In the genomic region with DNA sequence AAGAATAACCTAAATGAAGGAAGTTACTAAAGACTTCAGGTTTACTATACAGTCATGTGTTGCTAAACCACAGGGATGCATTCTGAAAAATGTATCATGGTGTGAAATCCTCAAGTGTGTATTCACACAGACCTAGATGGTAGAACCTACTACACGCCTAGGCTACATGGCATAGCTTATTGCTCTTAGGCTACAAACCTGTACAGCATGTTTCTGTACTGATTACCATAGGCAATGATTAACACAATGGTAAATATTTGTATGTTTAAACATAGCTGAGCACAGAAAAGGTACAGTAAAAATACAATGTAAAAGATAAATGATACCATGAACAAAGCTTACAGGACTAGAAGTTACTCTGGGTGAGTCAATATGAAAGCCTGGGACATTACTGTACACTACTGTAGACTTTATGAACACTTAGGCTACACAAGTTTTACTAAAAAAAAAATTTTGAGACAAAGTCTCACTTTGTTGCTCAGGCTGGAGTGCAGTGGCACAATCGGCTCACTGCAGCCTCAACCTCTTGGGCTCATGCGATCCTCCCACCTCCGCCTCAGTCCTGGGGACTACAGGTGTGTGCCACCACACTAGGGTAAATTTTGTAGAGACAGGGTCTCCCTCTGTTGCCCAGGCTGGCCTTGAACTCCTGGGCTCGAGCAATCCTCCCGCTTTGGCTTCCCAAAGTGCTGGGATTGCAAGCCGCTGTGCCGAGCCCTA, we compare ENCODE assay signal across 26 cellular contexts. TPM values are rescaled to one million over a fixed set of nuclear protein-coding genes. Genes with fewer than 3 reads are reported as not detected.
DNase-seq lines count a peak whose midpoint lies in the region; ATAC-seq, FAIRE-seq and TF ChIP-seq lines count a peak whose summit lies in the region.
"Had no signal": no experiment of that assay in that cellular context is flagged by ENCODE, and none has a peak within 500 bp of the region (broad histone marks: within the 10 kb centered on the region; RNA-seq: fewer than 3 reads in every experiment).

No MANE protein-coding gene starts in this region.

- no peaks in the 10 kb centered on the region for H3K9me3 Mint-ChIP-seq in activated T-cell treated with anti-CD3 and anti-CD28 coated beads, Interleukin-2, amount 50 U/mL, for 72 hours
- no peaks in the 10 kb centered on the region for H3K9me3 Mint-ChIP-seq in stimulated activated effector memory CD8-positive, alpha-beta T cell treated with anti-CD3 and anti-CD28 coated beads, Interleukin-12 subunit alpha, Interleukin-12 subunit beta, amount 100 ng/mL, for 72 hours
- H3K9me3 Mint-ChIP-seq: CD4-positive, alpha-beta T cell; naive B cell had no signal

- TF ChIP-seq EP300 in HepG2 (IDR thresholded peaks at IDR 0.05; ENCODE audit: low read depth in 2 of 2, low read length in 2 of 2) (peak in 1 of 2 experiments; percentile 13; a peak in 1 of 4 replicates), HepG2 (CRISPR knock-in tag; IDR thresholded peaks at IDR 0.05; ENCODE audit: borderline replicate concordance) (no peak)

- POLR2A ChIA-PET in HepG2 (lab: Yijun Ruan, JAX): interaction anchor here (0.7 to 2.2 kb wide), 12 partner anchors 10 to 101 kb away, joined by 3 to 20 read pairs (median 4); a partner anchor contains a TSS

- H3K9me3 ChIP-seq in HepG2 (ENCODE audit: low read length): no peaks in the 10 kb centered on the region
- H3K9me3 ChIP-seq: ascending aorta, esophagus muscularis mucosa, gastrocnemius medialis, ovary, sigmoid colon, testis had no signal

- in situ Hi-C loops in HepG2 (cut with HindIII; ENCODE audit: extremely low pct_ligation_motif_present, low pct_unique_long_range_greater_than_20kb): no loop called here

- H3K79me2 ChIP-seq in HepG2 (ENCODE audit: insufficient read depth, low read length): no peaks in the 10 kb centered on the region

- H3K27me3 Mint-ChIP-seq in activated T-cell treated with anti-CD3 and anti-CD28 coated beads, Interleukin-2, amount 50 U/mL, for 72 hours (ENCODE audit: low read depth): no peaks in the 10 kb centered on the region
- H3K27me3 Mint-ChIP-seq: CD4-positive, alpha-beta T cell; naive B cell had no signal

- intact Hi-C loops in HepG2 (cut with micrococcal nuclease; ENCODE audit: unreplicated experiment) (loop anchor here (2.0 kb wide), 1 partner anchor 38 kb away; no protein-coding TSS in a partner anchor), dorsolateral prefrontal cortex (cut with DNase I) (no loop called here)

- no peak for DNase-seq in activated T-cell treated with anti-CD3 and anti-CD28 coated beads, Interleukin-2, amount 50 U/mL, for 72 hours
- DNase-seq in activated T-cell treated with anti-CD3 and anti-CD28 coated beads for 4 hours: no peak
- DNase-seq in HepG2 (ENCODE audit: low spot score): peak; percentile 86
- no peak for DNase-seq in stimulated activated effector memory CD8-positive, alpha-beta T cell treated with anti-CD3 and anti-CD28 coated beads, Interleukin-12 subunit alpha, Interleukin-12 subunit beta, amount 100 ng/mL, for 72 hours (ENCODE audit: low spot score in 2 of 2)
- DNase-seq in AML-193 (lab: John Stamatoyannopoulos, UW): no peak
- DNase-seq in dorsolateral prefrontal cortex: no peak
- DNase-seq: activated CD4-positive, alpha-beta T cell treated with anti-CD3 and anti-CD28 coated beads for 4 hours; activated CD8-positive, alpha-beta memory T cell treated with anti-CD3 and anti-CD28 coated beads, Interleukin-2, amount 50 U/mL, for 4 hours; activated naive CD4-positive, alpha-beta T cell treated with Interleukin-2 at 50 U/mL for 16 hours; CD4-positive, alpha-beta T cell; cerebellar nuclear complex; DMS79; effector memory CD4-positive, alpha-beta T cell; gastrocnemius medialis; MM.1S; naive B cell; NCI-H1436 treated with DMSO at 0.1 percent for 48 hours; NCI-H2171; ovary; sigmoid colon; testis had no signal

- peaks cover 33 to 72% of the 10 kb centered on the region in 2 experiments for H3K36me3 ChIP-seq in HepG2 (replicated peaks in 1 of 2; ENCODE audit: control insufficient read depth in 1 of 2, insufficient read depth in 2 of 2, low read length in 2 of 2)
- H3K36me3 ChIP-seq: ovary had no signal

- H3K4me3 Mint-ChIP-seq in activated T-cell treated with anti-CD3 and anti-CD28 coated beads, Interleukin-2, amount 50 U/mL, for 72 hours: no peak overlapping the region
- H3K4me3 Mint-ChIP-seq in stimulated activated effector memory CD8-positive, alpha-beta T cell treated with anti-CD3 and anti-CD28 coated beads, Interleukin-12 subunit alpha, Interleukin-12 subunit beta, amount 100 ng/mL, for 72 hours: no peak overlapping the region
- H3K4me3 Mint-ChIP-seq: CD4-positive, alpha-beta T cell; naive B cell had no signal

- peak overlapping the region; percentile 19 for H3K4me2 ChIP-seq in HepG2 (ENCODE audit: low read depth, low read length)

- no peak overlapping the region for H2AFZ ChIP-seq in HepG2 (ENCODE audit: low read length)

- CTCF ChIA-PET in HepG2 (lab: Yijun Ruan, JAX; ENCODE audit: low intra/inter-chr PET ratio, low total read pairs): no interaction called here

- peak; percentile 12 for FAIRE-seq in HepG2 (lab: Jason Lieb, UNC)

- no peak for TF ChIP-seq CTCF in VCaP (conservative IDR thresholded peaks at IDR 0.05)
- TF ChIP-seq CTCF in HepG2 (CRISPR knock-in tag; IDR thresholded peaks at IDR 0.05): no peak
- no peak for TF ChIP-seq CTCF in dorsolateral prefrontal cortex (IDR thresholded peaks at IDR 0.05 in 54 of 56, conservative IDR thresholded peaks at IDR 0.05 in 2 of 56; ENCODE audit: low read depth in 1 of 56, partially characterized antibody in 56 of 56)

- H3K4me1 Mint-ChIP-seq in activated T-cell treated with anti-CD3 and anti-CD28 coated beads, Interleukin-2, amount 50 U/mL, for 72 hours (ENCODE audit: low read depth): peaks cover 53% of the 10 kb centered on the region
- H3K4me1 Mint-ChIP-seq in stimulated activated effector memory CD8-positive, alpha-beta T cell treated with anti-CD3 and anti-CD28 coated beads, Interleukin-12 subunit alpha, Interleukin-12 subunit beta, amount 100 ng/mL, for 72 hours: peaks cover 31% of the 10 kb centered on the region

- WGBS in HepG2 (ENCODE audit: low lambda C conversion rate): 68% methylated on average over 8 of the region's 8 CpGs

- H4K20me1 ChIP-seq in HepG2 (ENCODE audit: insufficient read depth, low read length): peaks cover 3% of the 10 kb centered on the region; the same call in 1 of the 2 replicates

- no TSS peak for BruUV-seq in HepG2 (replicated peaks; lab: Mats Ljungman, UMichigan)

- H3K4me3 ChIP-seq in HepG2 (replicated peaks in 1 of 3; ENCODE audit: insufficient read depth in 1 of 3, low read depth in 2 of 3, low read length in 3 of 3) (no peak overlapping the region), dorsolateral prefrontal cortex (no peak overlapping the region)
- H3K4me3 ChIP-seq: ascending aorta, esophagus muscularis mucosa, gastrocnemius medialis, ovary, sigmoid colon, testis had no signal

- H3K27ac Mint-ChIP-seq in activated T-cell treated with anti-CD3 and anti-CD28 coated beads, Interleukin-2, amount 50 U/mL, for 72 hours: no peak overlapping the region
- H3K27ac Mint-ChIP-seq in stimulated activated effector memory CD8-positive, alpha-beta T cell treated with anti-CD3 and anti-CD28 coated beads, Interleukin-12 subunit alpha, Interleukin-12 subunit beta, amount 100 ng/mL, for 72 hours: no peak overlapping the region
- H3K27ac Mint-ChIP-seq: CD4-positive, alpha-beta T cell had no signal

- H3K27ac ChIP-seq in VCaP (peak overlapping the region; percentile 84), HepG2 (ENCODE audit: extremely low read length, insufficient read depth, low read length) (peak overlapping the region; percentile 54), dorsolateral prefrontal cortex (no peak overlapping the region)
- H3K27ac ChIP-seq: ascending aorta, esophagus muscularis mucosa, gastrocnemius medialis, ovary, sigmoid colon, testis had no signal

- peaks cover 26% of the 10 kb centered on the region for H3K4me1 ChIP-seq in HepG2 (ENCODE audit: insufficient read depth, low read length)
- H3K4me1 ChIP-seq: ascending aorta, esophagus muscularis mucosa, gastrocnemius medialis, sigmoid colon, testis had no signal

- TF ChIP-seq RAD21 in HepG2 (CRISPR knock-in tag; IDR thresholded peaks at IDR 0.05): no peak

- no peaks in the 10 kb centered on the region for H3K27me3 ChIP-seq in HepG2 (ENCODE audit: control insufficient read depth in 1 of 2, insufficient read depth in 2 of 2, low read length in 2 of 2)
- no peaks in the 10 kb centered on the region for H3K27me3 ChIP-seq in dorsolateral prefrontal cortex
- H3K27me3 ChIP-seq: ascending aorta, esophagus muscularis mucosa, gastrocnemius medialis, ovary, sigmoid colon, testis had no signal

- no peak for TF ChIP-seq POLR2A in HepG2 (IDR thresholded peaks at IDR 0.05; ENCODE audit: insufficient read depth in 1 of 2, low read depth in 2 of 2, low read length in 2 of 2)

- peak overlapping the region; percentile 33; the same call in 1 of the 2 replicates for H3K9ac ChIP-seq in HepG2 (ENCODE audit: insufficient read depth, low read depth, low read length)

- H3K36me3 Mint-ChIP-seq in activated T-cell treated with anti-CD3 and anti-CD28 coated beads, Interleukin-2, amount 50 U/mL, for 72 hours (ENCODE audit: insufficient read depth in 2 of 2): peaks cover 16 to 37% of the 10 kb centered on the region in 2 donors
- peaks cover 99% of the 10 kb centered on the region for H3K36me3 Mint-ChIP-seq in stimulated activated effector memory CD8-positive, alpha-beta T cell treated with anti-CD3 and anti-CD28 coated beads, Interleukin-12 subunit alpha, Interleukin-12 subunit beta, amount 100 ng/mL, for 72 hours

- peak; percentile 75 to 77 for ATAC-seq in activated T-cell treated with anti-CD3 and anti-CD28 coated beads, Interleukin-2, amount 50 U/mL, for 72 hours (replicated peaks in 1 of 2)
- peak; percentile 92 for ATAC-seq in HepG2
- ATAC-seq in stimulated activated effector memory CD8-positive, alpha-beta T cell treated with anti-CD3 and anti-CD28 coated beads, Interleukin-12 subunit alpha, Interleukin-12 subunit beta, amount 100 ng/mL, for 72 hours: peak; percentile 82
- ATAC-seq in GM18520 (IDR thresholded peaks at IDR 0.05; ENCODE audit: unreplicated experiment): no peak
- ATAC-seq: gastrocnemius medialis, Right ventricle myocardium inferior had no signal

RNA-seq across cellular contexts. Expression of a gene that starts 36.0 kb away (rescaled TPM):
- 10 to 100 TPM; 62.3 to 72.2 TPM for total RNA-seq in activated T-cell treated with anti-CD3 and anti-CD28 coated beads, Interleukin-2, amount 50 U/mL, for 72 hours
- total RNA-seq in HepG2 (2016; rRNA removed; fragmentation: Illumina TruSeq; extraction: Trizol) (21.5 and 60.7 TPM in 2 replicates), dorsolateral prefrontal cortex (100 to 1,000 TPM in 2 of 120 experiments, 10 to 100 TPM in 118; 48.0 to 106 (median 69.6) TPM)
- 3.6 and 4.4 TPM in 2 replicates for total RNA-seq in HepG2 (2016; cell fraction: cytosol; rRNA removed; fragmentation: Illumina TruSeq; extraction: Trizol; ENCODE audit: low read depth)
- total RNA-seq in HepG2 (2016; cell fraction: insoluble cytoplasmic fraction; rRNA removed; fragmentation: Illumina TruSeq; extraction: Trizol): 17.8 and 59.9 TPM in 2 replicates
- 20.1 and 20.5 TPM in 2 replicates for total RNA-seq in HepG2 (2016; cell fraction: membrane; rRNA removed; fragmentation: Illumina TruSeq; extraction: Trizol)
- 51.3 and 55.1 TPM in 2 replicates for total RNA-seq in HepG2 (2016; cell fraction: nucleus; rRNA removed; fragmentation: Illumina TruSeq; extraction: Trizol)
- polyA plus RNA-seq in HepG2 (2011; rRNA removed): 21.0 and 22.3 TPM in 2 replicates
- polyA plus RNA-seq in HepG2 (2011; cell fraction: cytosol; rRNA removed): 11.3 and 19.3 TPM in 2 replicates
- 30.4 and 32.5 TPM in 2 replicates for polyA plus RNA-seq in HepG2 (2011; cell fraction: nucleus; rRNA removed)
- 45.9 and 50.4 TPM in 2 replicates for polyA plus RNA-seq in HepG2 (2012)
- polyA plus RNA-seq in HepG2 (2016; cell fraction: cytosol; fragmentation: Illumina TruSeq; extraction: Trizol; ENCODE audit: low read depth): 2.9 and 3.3 TPM in 2 replicates
- 57.9 and 63.1 TPM in 2 replicates for polyA plus RNA-seq in HepG2 (2016; cell fraction: insoluble cytoplasmic fraction; fragmentation: Illumina TruSeq; extraction: Trizol; ENCODE audit: low read depth)
- 8.8 and 9.4 TPM in 2 replicates for polyA plus RNA-seq in HepG2 (2016; cell fraction: membrane; fragmentation: Illumina TruSeq; extraction: Trizol; ENCODE audit: low read depth)
- polyA plus RNA-seq in HepG2 (2016; cell fraction: nucleus; fragmentation: Illumina TruSeq; extraction: Trizol; ENCODE audit: insufficient read depth, low read depth): 78.5 and 79.2 TPM in 2 replicates
- polyA minus RNA-seq in HepG2 (2011; rRNA and poly(A)+ RNA removed; ENCODE audit: low replicate concordance): 22.3 and 32.8 TPM in 2 replicates
- polyA minus RNA-seq in HepG2 (2011; cell fraction: cytosol; rRNA and poly(A)+ RNA removed): 29.7 and 42.9 TPM in 2 replicates
- polyA minus RNA-seq in HepG2 (2011; cell fraction: nucleus; rRNA and poly(A)+ RNA removed): 74.0 and 91.4 TPM in 2 replicates

Comparison
In these comparisons a context has a peak if more than half of its experiments do, and no peak if none do; other contexts are left out.
1. H3K27ac ChIP-seq: peak in VCaP (single experiment) and HepG2 (single experiment); none in dorsolateral prefrontal cortex (0 of 59).